18 cellular contexts compared by ENCODE assay signal in the genomic region with DNA sequence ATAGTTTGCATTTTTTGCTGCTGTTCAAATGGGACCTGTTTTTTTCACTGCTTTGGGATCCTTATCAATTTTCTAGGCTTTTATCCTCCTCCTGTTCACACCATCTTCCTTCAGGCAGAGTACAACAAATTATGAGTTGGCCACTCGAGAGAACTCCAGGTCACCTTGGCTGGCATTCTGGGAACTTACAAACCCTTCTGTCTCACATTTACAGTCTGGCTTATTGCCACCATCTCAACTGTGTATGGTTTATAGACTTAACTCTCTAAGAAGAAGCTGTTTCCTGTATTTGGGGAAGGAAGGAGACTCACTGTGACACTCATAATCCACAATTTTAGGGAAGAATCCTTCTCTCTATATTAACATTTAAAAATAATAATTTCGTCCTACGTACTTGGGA. TPM values are rescaled to one million over a fixed set of nuclear protein-coding genes. Genes with fewer than 3 reads are reported as not detected.
DNase-seq lines count a peak whose midpoint lies in the region; ATAC-seq and TF ChIP-seq lines count a peak whose summit lies in the region.
"Had no signal": no experiment of that assay in that cellular context is flagged by ENCODE, and none has a peak within 500 bp of the region (broad histone marks: within the 10 kb centered on the region; RNA-seq: fewer than 3 reads in every experiment).

No MANE protein-coding gene starts in this region.

- H3K9me1 ChIP-seq in IMR-90 (ENCODE audit: insufficient read depth, low read length): no peaks in the 10 kb centered on the region

- no peaks in the 10 kb centered on the region for H3K27me3 ChIP-seq in IMR-90 (ENCODE audit: control insufficient read depth, insufficient read depth, low read length)
- H3K27me3 ChIP-seq in PC-3 (ENCODE audit: low read length): no peaks in the 10 kb centered on the region
- H3K27me3 ChIP-seq: BE2C had no signal

- H3F3A ChIP-seq in PC-3 (ENCODE audit: low read length, unreplicated experiment): no peaks in the 10 kb centered on the region

- CTCF ChIA-PET in IMR-90 (lab: Yijun Ruan, JAX): interaction anchor here (0.5 kb wide), 1 partner anchor 627 kb away, joined by 3 read pairs; no protein-coding TSS in a partner anchor
- CTCF ChIA-PET in PC-3 (lab: Charles Lee): no interaction called here

- WGBS in IMR-90 (ENCODE audit: extremely low coverage in 2 of 2, insufficient read length in 1 of 2), 2 experiments: no CpG with 5 or more reads among the region's 3 CpGs

- 0 out of 4 replicates have a peak, but pooled peaks cover 0 to 5% of the 10 kb centered on the region in 2 experiments for H3K79me1 ChIP-seq in IMR-90 (ENCODE audit: low read depth in 1 of 2, low read length in 2 of 2)

- H4K20me1 ChIP-seq in IMR-90 (ENCODE audit: insufficient read depth, low read length) (no peaks in the 10 kb centered on the region), PC-3 (ENCODE audit: low read length) (no peaks in the 10 kb centered on the region)

- no peak overlapping the region for H2AK5ac ChIP-seq in IMR-90 (ENCODE audit: low read depth, low read length)

- BruUV-seq in IMR-90 (replicated peaks; lab: Mats Ljungman, UMichigan) (no TSS peak), PC-3 (replicated peaks; lab: Mats Ljungman, UMichigan) (no TSS peak)

- DNase-seq in EH (ENCODE audit: low read depth) (peak; percentile 34), IMR-90 (peak; percentile 17), PC-3 (peak; percentile 34), foreskin fibroblast (peak; percentile 26 to 36), GOT3 (lab: John Stamatoyannopoulos, UW) (no peak), DMS53 treated with DMSO at 0.1 percent for 48 hours (lab: John Stamatoyannopoulos, UW; ENCODE audit: unreplicated experiment) (no peak), LoVo (ENCODE audit: low spot score) (no peak)
- DNase-seq: ACHN; BE2C; C1 segment of cervical spinal cord; CD4-positive, CD25-positive, alpha-beta regulatory T cell; CD8-positive, alpha-beta memory T cell; COR-L47; DMS153; GDM1; GM23248; HCEC 1CT; KG1 had no signal

- H3K56ac ChIP-seq in IMR-90 (ENCODE audit: extremely low read depth, insufficient read depth, low read length): no peak overlapping the region

- dilution Hi-C loops in IMR-90 (cut with HindIII; ENCODE audit: low sequenced_read_pairs, unreplicated experiment): no loop called here

- TF ChIP-seq CTCF in IMR-90 (conservative IDR thresholded peaks at IDR 0.05; ENCODE audit: low read depth, low read length): no peak
- TF ChIP-seq CTCF in PC-3 (conservative IDR thresholded peaks at IDR 0.05; ENCODE audit: low read depth, low read length): no peak
- no peak for TF ChIP-seq CTCF in foreskin fibroblast (IDR thresholded peaks at IDR 0.05; ENCODE audit: low read depth, low read length)

- H3K4me3 ChIP-seq in IMR-90 (ENCODE audit: insufficient read depth, low read depth, low read length) (no peak overlapping the region), PC-3 (ENCODE audit: low read length) (no peak overlapping the region), foreskin fibroblast (ENCODE audit: low read depth in 1 of 2, low read length in 2 of 2) (no peak overlapping the region)
- H3K4me3 ChIP-seq: GM23248 had no signal

- no peak overlapping the region for H4K5ac ChIP-seq in IMR-90 (ENCODE audit: low read depth, low read length)

- no peak overlapping the region for H2BK5ac ChIP-seq in IMR-90 (ENCODE audit: low read depth, low read length, poor library complexity, severe bottlenecking)

- no peak overlapping the region for H4K8ac ChIP-seq in IMR-90 (ENCODE audit: low read depth in 2 of 2, low read length in 2 of 2)

- TF ChIP-seq POLR2A in IMR-90 (IDR thresholded peaks at IDR 0.05; ENCODE audit: low read depth, low read length): no peak

- H3K18ac ChIP-seq in IMR-90 (ENCODE audit: low read depth, low read length): no peak overlapping the region

- H2BK120ac ChIP-seq in IMR-90 (ENCODE audit: low read depth, low read length): no peak overlapping the region

- no peak for TF ChIP-seq RAD21 in IMR-90 (IDR thresholded peaks at IDR 0.05; ENCODE audit: low read length)

- H3K79me2 ChIP-seq in PC-3 (ENCODE audit: low read length): no peaks in the 10 kb centered on the region

- intact Hi-C loops in IMR-90 (cut with micrococcal nuclease) (loop anchor here (10.0 kb wide), 1 partner anchor 156 kb away; the partner anchor contains the start of gene YBX1), PC-3 (cut with micrococcal nuclease) (no loop called here)

- ATAC-seq in IMR-90 (ENCODE audit: low read depth): no peak
- ATAC-seq in PC-3: peak; percentile 70

- no peak overlapping the region for H3K4ac ChIP-seq in IMR-90 (ENCODE audit: low read depth, low read length)

- H3K23ac ChIP-seq in IMR-90 (ENCODE audit: low read depth, low read length): no peak overlapping the region

- H3K4me2 ChIP-seq in IMR-90 (ENCODE audit: low read depth, low read length): no peak overlapping the region
- H3K4me2 ChIP-seq in PC-3 (ENCODE audit: low read length): no peak overlapping the region

- in situ Hi-C loops in IMR-90 (cut with MboI; ENCODE audit: low sequenced_read_pairs): no loop called here

- H2BK15ac ChIP-seq in IMR-90 (ENCODE audit: low read depth, low read length): no peak overlapping the region

- H4K91ac ChIP-seq in IMR-90 (ENCODE audit: insufficient read depth, low read depth, low read length): no peak overlapping the region

- no peak overlapping the region for H2AK9ac ChIP-seq in IMR-90 (replicated peaks; ENCODE audit: low read depth, low read length, poor library complexity)

- H3K9me3 ChIP-seq in IMR-90 (ENCODE audit: control insufficient read depth, insufficient read depth, low read length) (no peaks in the 10 kb centered on the region), PC-3 (ENCODE audit: low read length) (no peaks in the 10 kb centered on the region)
- H3K9me3 ChIP-seq: BE2C had no signal

- H3K36me3 ChIP-seq in IMR-90 (ENCODE audit: control insufficient read depth, insufficient read depth, low read length): peaks cover 10% of the 10 kb centered on the region
- H3K36me3 ChIP-seq in PC-3 (ENCODE audit: low read depth, low read length): no peaks in the 10 kb centered on the region
- H3K36me3 ChIP-seq: BE2C had no signal

- no peak overlapping the region for H2BK20ac ChIP-seq in IMR-90 (ENCODE audit: low read depth, low read length)

- H2AFZ ChIP-seq in IMR-90 (replicated peaks; ENCODE audit: low read length, poor library complexity) (no peak overlapping the region), PC-3 (ENCODE audit: low read length) (no peak overlapping the region)
- H2AFZ ChIP-seq: GM23248 had no signal

- POLR2A ChIA-PET in IMR-90 (lab: Charles Lee; ENCODE audit: unreplicated experiment): no interaction called here
- POLR2A ChIA-PET in PC-3 (lab: Charles Lee; ENCODE audit: unreplicated experiment): no interaction called here

- no peak overlapping the region for H3K14ac ChIP-seq in IMR-90 (replicated peaks; ENCODE audit: low read depth, low read length)

- H3K4me1 ChIP-seq in IMR-90 (ENCODE audit: control insufficient read depth, insufficient read depth, low read length) (peaks cover 2% of the 10 kb centered on the region; the same call in 1 of the 2 replicates), PC-3 (ENCODE audit: insufficient read depth, low read length) (peaks cover 4% of the 10 kb centered on the region)
- H3K4me1 ChIP-seq: BE2C had no signal

- H3K27ac ChIP-seq in IMR-90 (ENCODE audit: insufficient read depth, low read length) (no peak overlapping the region), PC-3 (ENCODE audit: low read length) (no peak overlapping the region)
- H3K27ac ChIP-seq: GM23248 had no signal

- H3K9ac ChIP-seq in IMR-90 (ENCODE audit: low read depth, low read length) (no peak overlapping the region), PC-3 (ENCODE audit: low read length) (no peak overlapping the region)
- H3K9ac ChIP-seq: GM23248 had no signal

- H3K9me2 ChIP-seq in PC-3 (replicated peaks; ENCODE audit: low read length): no peaks in the 10 kb centered on the region

TF ChIP-seq in IMR-90, 13 proteins besides CTCF, POLR2A, EP300 and RAD21 (continues in another document):
- TF ChIP-seq, protein P1, sequence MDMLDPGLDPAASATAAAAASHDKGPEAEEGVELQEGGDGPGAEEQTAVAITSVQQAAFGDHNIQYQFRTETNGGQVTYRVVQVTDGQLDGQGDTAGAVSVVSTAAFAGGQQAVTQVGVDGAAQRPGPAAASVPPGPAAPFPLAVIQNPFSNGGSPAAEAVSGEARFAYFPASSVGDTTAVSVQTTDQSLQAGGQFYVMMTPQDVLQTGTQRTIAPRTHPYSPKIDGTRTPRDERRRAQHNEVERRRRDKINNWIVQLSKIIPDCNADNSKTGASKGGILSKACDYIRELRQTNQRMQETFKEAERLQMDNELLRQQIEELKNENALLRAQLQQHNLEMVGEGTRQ (IDR thresholded peaks at IDR 0.05; ENCODE audit: low read depth, low read length): no peak
- TF ChIP-seq RCOR1 (IDR thresholded peaks at IDR 0.05; ENCODE audit: insufficient replicate concordance, low read length) (no peak), RFX5 (IDR thresholded peaks at IDR 0.05; ENCODE audit: low read depth, low read length) (no peak), MAZ (IDR thresholded peaks at IDR 0.05; ENCODE audit: borderline replicate concordance, low read depth, low read length) (no peak), FOS (IDR thresholded peaks at IDR 0.05; ENCODE audit: low read depth, low read length) (no peak), NFE2L2 (IDR thresholded peaks at IDR 0.05; ENCODE audit: low read depth, low read length) (no peak), MAFK (IDR thresholded peaks at IDR 0.05; ENCODE audit: low read depth, low read length) (no peak), SMC3 (IDR thresholded peaks at IDR 0.05; ENCODE audit: low read depth, low read length) (no peak)

RNA-seq across cellular contexts. Expression of gene ZNF691, which starts 5.4 kb away (rescaled TPM):
- total RNA-seq in IMR-90 (2012; rRNA removed) (13.6 and 15.3 TPM in 2 replicates), PC-3 (2014; rRNA removed) (4.3 and 7.4 TPM in 2 replicates)
- 6.2 and 6.8 TPM in 2 replicates for polyA plus RNA-seq in IMR-90 (2012; rRNA removed)
- polyA plus RNA-seq in IMR-90 (2012; cell fraction: cytosol; rRNA removed): 3.5 and 3.7 TPM in 2 replicates
- 16.7 and 23.4 TPM in 2 replicates for polyA plus RNA-seq in IMR-90 (2012; cell fraction: nucleus; rRNA removed; ENCODE audit: low replicate concordance)

RNA-seq across cellular contexts. Expression of gene SVBP, which starts 23.8 kb away (rescaled TPM):
- total RNA-seq in IMR-90 (2012; rRNA removed) (9.7 and 12.2 TPM in 2 replicates), PC-3 (2014; rRNA removed) (32.7 and 39.7 TPM in 2 replicates)
- 10.5 and 11.5 TPM in 2 replicates for polyA plus RNA-seq in IMR-90 (2012; rRNA removed)
- polyA plus RNA-seq in IMR-90 (2012; cell fraction: cytosol; rRNA removed): 3.8 and 12.8 TPM in 2 replicates
- polyA plus RNA-seq in IMR-90 (2012; cell fraction: nucleus; rRNA removed; ENCODE audit: low replicate concordance): 0.52 and 5.8 TPM in 2 replicates

RNA-seq across cellular contexts. Expression of gene ERMAP, which starts 24.1 kb away (rescaled TPM):
- total RNA-seq in IMR-90 (2012; rRNA removed) (5.0 and 5.6 TPM in 2 replicates), PC-3 (2014; rRNA removed) (5.4 and 5.8 TPM in 2 replicates)
- 5.9 and 7.2 TPM in 2 replicates for polyA plus RNA-seq in IMR-90 (2012; rRNA removed)
- polyA plus RNA-seq in IMR-90 (2012; cell fraction: cytosol; rRNA removed): 3.4 and 3.6 TPM in 2 replicates
- 8.3 and 25.2 TPM in 2 replicates for polyA plus RNA-seq in IMR-90 (2012; cell fraction: nucleus; rRNA removed; ENCODE audit: low replicate concordance)

RNA-seq across cellular contexts. Expression of gene TMEM269, which starts 56.2 kb away (rescaled TPM):
- total RNA-seq in IMR-90 (2012; rRNA removed) (not detected in 2 replicates), PC-3 (2014; rRNA removed) (0.11 TPM in 1 of 2 replicates, not detected in the other)
- polyA plus RNA-seq in IMR-90 (2012; rRNA removed): 0.14 TPM in 1 of 2 replicates, not detected in the other
- not detected in 2 replicates for polyA plus RNA-seq in IMR-90 (2012; cell fraction: cytosol; rRNA removed)
- polyA plus RNA-seq in IMR-90 (2012; cell fraction: nucleus; rRNA removed; ENCODE audit: low replicate concordance): 0.02 and 0.06 TPM in 2 replicates
- total RNA-seq: GM23248 had no signal
- polyA plus RNA-seq: CD8-positive, alpha-beta memory T cell; GM23248 had no signal

Comparison
In these comparisons a context has a peak if more than half of its experiments do, and no peak if none do; other contexts are left out.
1. DNase-seq: peak in EH (single experiment), IMR-90 (single experiment), PC-3 (single experiment) and foreskin fibroblast (2 of 2); none in GOT3 (single experiment), DMS53 treated with DMSO at 0.1 percent for 48 hours (single experiment) and LoVo (single experiment).